37 cellular contexts compared by ENCODE assay signal in genomic region chr14:92712654-92713051, GRCh38.
"Had no signal": no experiment of that assay in that cellular context is flagged by ENCODE, and none has a peak within 500 bp of the region (broad histone marks: within the 10 kb centered on the region; RNA-seq: fewer than 3 reads in every experiment).

No MANE protein-coding gene starts in this region.

- ATAC-seq: activated CD4-positive, CD25-positive, alpha-beta regulatory T cell treated with anti-CD3 and anti-CD28 coated beads, Interleukin-2, amount 50 U/mL, for 24 hours; activated CD8-positive, alpha-beta memory T cell treated with anti-CD3 and anti-CD28 coated beads, Interleukin-2, amount 10 ng/mL, durations not matched to agents 7 days and 5 days; activated CD8-positive, alpha-beta T cell treated with anti-CD3 and anti-CD28 coated beads, Interleukin-2, amount 10 ng/mL, durations not matched to agents 7 days and 5 days; activated naive CD8-positive, alpha-beta T cell treated with anti-CD3 and anti-CD28 coated beads, Interleukin-2, amount 50 U/mL, for 24 hours; activated T-cell treated with anti-CD3 and anti-CD28 coated beads, Interleukin-2, amount 50 U/mL, for 72 hours; effector memory CD8-positive, alpha-beta T cell; foreskin keratinocyte; gastrocnemius medialis; T-helper 17 cell had no signal

- H3K36me3 Mint-ChIP-seq: activated CD8-positive, alpha-beta memory T cell treated with anti-CD3 and anti-CD28 coated beads, Interleukin-2, amount 10 ng/mL, durations not matched to agents 7 days and 5 days; activated naive CD8-positive, alpha-beta T cell treated with anti-CD3 and anti-CD28 coated beads for 36 hours had no signal

- H3K4me1 ChIP-seq: adrenal gland, ascending aorta, breast epithelium, colonic mucosa, esophagus muscularis mucosa, foreskin keratinocyte, gastrocnemius medialis had no signal

- H3K36me3 ChIP-seq: breast epithelium, colonic mucosa had no signal

- H3K4me3 ChIP-seq: adrenal gland, ascending aorta, breast epithelium, cardiac muscle cell, colonic mucosa, esophagus muscularis mucosa, gastrocnemius medialis, heart left ventricle had no signal

- H3K27me3 ChIP-seq: adrenal gland, ascending aorta, breast epithelium, cardiac muscle cell, colonic mucosa, esophagus muscularis mucosa, foreskin keratinocyte, gastrocnemius medialis, heart left ventricle had no signal

- H3K4me3 Mint-ChIP-seq: activated B cell treated with CpG ODN at 0.5 μM for 24 hours; activated CD8-positive, alpha-beta memory T cell treated with anti-CD3 and anti-CD28 coated beads, Interleukin-2, amount 10 ng/mL, durations not matched to agents 7 days and 5 days; activated CD8-positive, alpha-beta T cell treated with anti-CD3 and anti-CD28 coated beads, Interleukin-2, amount 10 ng/mL, durations not matched to agents 7 days and 5 days; activated naive CD4-positive, alpha-beta T cell treated with anti-CD3 and anti-CD28 coated beads for 36 hours; activated naive CD4-positive, alpha-beta T cell treated with anti-CD3 and anti-CD28 coated beads, Interleukin-2, amount 50 U/mL, for 24 hours; activated naive CD8-positive, alpha-beta T cell treated with anti-CD3 and anti-CD28 coated beads for 36 hours; activated naive CD8-positive, alpha-beta T cell treated with anti-CD3 and anti-CD28 coated beads, Interleukin-2, amount 50 U/mL, for 24 hours; activated T-cell treated with anti-CD3 and anti-CD28 coated beads, Interleukin-2, amount 50 U/mL, for 24 hours; activated T-cell treated with anti-CD3 and anti-CD28 coated beads, Interleukin-2, amount 50 U/mL, for 72 hours; brain; dendritic cell treated with granulocyte-macrophage colony-stimulating factor and Interleukin-4, amounts not matched to agents 40 ng/mL and 50 ng/mL, for 4 days; effector memory CD8-positive, alpha-beta T cell; T-helper 17 cell; T-helper 2 cell treated with Interferon-gamma antibody and Interleukin-4, amounts not matched to agents 5 μg/mL and 100 μg/mL, for 36 hours had no signal

- H3K4me1 Mint-ChIP-seq: activated B cell treated with CpG ODN at 0.5 μM for 24 hours; activated naive CD8-positive, alpha-beta T cell treated with anti-CD3 and anti-CD28 coated beads for 36 hours; activated naive CD8-positive, alpha-beta T cell treated with anti-CD3 and anti-CD28 coated beads, Interleukin-2, amount 50 U/mL, for 24 hours; brain had no signal

- H3K27me3 Mint-ChIP-seq: activated B cell treated with CpG ODN at 0.5 μM for 24 hours; activated naive CD4-positive, alpha-beta T cell treated with anti-CD3 and anti-CD28 coated beads, Interleukin-2, amount 50 U/mL, for 24 hours; activated naive CD8-positive, alpha-beta T cell treated with anti-CD3 and anti-CD28 coated beads for 36 hours; activated naive CD8-positive, alpha-beta T cell treated with anti-CD3 and anti-CD28 coated beads, Interleukin-2, amount 50 U/mL, for 24 hours; activated T-cell treated with anti-CD3 and anti-CD28 coated beads, Interleukin-2, amount 50 U/mL, for 24 hours; brain; T-helper 17 cell had no signal

- H3K9me3 Mint-ChIP-seq: activated B cell treated with CpG ODN at 0.5 μM for 24 hours; activated naive CD4-positive, alpha-beta T cell treated with anti-CD3 and anti-CD28 coated beads for 36 hours; activated naive CD4-positive, alpha-beta T cell treated with anti-CD3 and anti-CD28 coated beads, Interleukin-2, amount 50 U/mL, for 24 hours; activated naive CD8-positive, alpha-beta T cell treated with anti-CD3 and anti-CD28 coated beads for 36 hours; activated naive CD8-positive, alpha-beta T cell treated with anti-CD3 and anti-CD28 coated beads, Interleukin-2, amount 50 U/mL, for 24 hours; activated T-cell treated with anti-CD3 and anti-CD28 coated beads, Interleukin-2, amount 50 U/mL, for 24 hours; activated T-cell treated with anti-CD3 and anti-CD28 coated beads, Interleukin-2, amount 50 U/mL, for 72 hours; brain; dendritic cell treated with granulocyte-macrophage colony-stimulating factor and Interleukin-4, amounts not matched to agents 40 ng/mL and 50 ng/mL, for 4 days; effector memory CD8-positive, alpha-beta T cell; T-helper 2 cell treated with Interferon-gamma antibody and Interleukin-4, amounts not matched to agents 5 μg/mL and 100 μg/mL, for 36 hours had no signal

- H3K27ac Mint-ChIP-seq: activated B cell treated with CpG ODN at 0.5 μM for 24 hours; activated CD8-positive, alpha-beta memory T cell treated with anti-CD3 and anti-CD28 coated beads, Interleukin-2, amount 10 ng/mL, durations not matched to agents 7 days and 5 days; activated CD8-positive, alpha-beta T cell treated with anti-CD3 and anti-CD28 coated beads, Interleukin-2, amount 10 ng/mL, durations not matched to agents 7 days and 5 days; activated naive CD4-positive, alpha-beta T cell treated with anti-CD3 and anti-CD28 coated beads for 36 hours; activated naive CD4-positive, alpha-beta T cell treated with anti-CD3 and anti-CD28 coated beads, Interleukin-2, amount 50 U/mL, for 24 hours; activated naive CD8-positive, alpha-beta T cell treated with anti-CD3 and anti-CD28 coated beads for 36 hours; activated naive CD8-positive, alpha-beta T cell treated with anti-CD3 and anti-CD28 coated beads, Interleukin-2, amount 50 U/mL, for 24 hours; activated T-cell treated with anti-CD3 and anti-CD28 coated beads, Interleukin-2, amount 50 U/mL, for 24 hours; activated T-cell treated with anti-CD3 and anti-CD28 coated beads, Interleukin-2, amount 50 U/mL, for 72 hours; dendritic cell treated with granulocyte-macrophage colony-stimulating factor and Interleukin-4, amounts not matched to agents 40 ng/mL and 50 ng/mL, for 4 days; effector memory CD8-positive, alpha-beta T cell; T-helper 2 cell treated with Interferon-gamma antibody and Interleukin-4, amounts not matched to agents 5 μg/mL and 100 μg/mL, for 36 hours had no signal

- DNase-seq: activated B cell treated with CpG ODN at 0.5 μM for 24 hours; activated CD4-positive, alpha-beta T cell treated with anti-CD3 and anti-CD28 coated beads for 48 hours; activated CD4-positive, alpha-beta T cell treated with anti-CD3 and anti-CD28 coated beads, Interleukin-2, amount 50 U/mL, for 1 hour; activated CD4-positive, alpha-beta T cell treated with anti-CD3 and anti-CD28 coated beads, Interleukin-2, amount 50 U/mL, for 48 hours; activated CD8-positive, alpha-beta memory T cell treated with anti-CD3 and anti-CD28 coated beads, Interleukin-2, amount 10 ng/mL, durations not matched to agents 7 days and 5 days; activated CD8-positive, alpha-beta memory T cell treated with anti-CD3 and anti-CD28 coated beads, Interleukin-2, amount 50 U/mL, for 4 hours; activated CD8-positive, alpha-beta T cell treated with anti-CD3 and anti-CD28 coated beads, Interleukin-2, amount 10 ng/mL, durations not matched to agents 7 days and 5 days; activated effector memory CD4-positive, alpha-beta T cell treated with Interleukin-2 at 50 U/mL for 16 hours; activated gamma-delta T cell treated with Interleukin-2 at 50 U/mL for 16 hours; activated naive CD4-positive, alpha-beta T cell treated with anti-CD3 and anti-CD28 coated beads for 36 hours; activated naive CD8-positive, alpha-beta T cell treated with anti-CD3 and anti-CD28 coated beads for 36 hours; activated naive CD8-positive, alpha-beta T cell treated with anti-CD3 and anti-CD28 coated beads, Interleukin-2, amount 50 U/mL, for 24 hours; activated T-cell treated with anti-CD3 and anti-CD28 coated beads, Interleukin-2, amount 50 U/mL, for 24 hours; activated T-cell treated with anti-CD3 and anti-CD28 coated beads, Interleukin-2, amount 50 U/mL, for 72 hours; adrenal gland; central memory CD4-positive, alpha-beta T cell; colonic mucosa; effector CD4-positive, alpha-beta T cell; effector memory CD8-positive, alpha-beta T cell; erythroblast; foreskin keratinocyte; gastrocnemius medialis; glutamatergic neuron; heart left ventricle; T-helper 1 cell; T-helper 17 cell; T1000; WERI-Rb-1 had no signal

- H3K27ac ChIP-seq: adrenal gland, ascending aorta, cardiac muscle cell, colonic mucosa, esophagus muscularis mucosa, foreskin keratinocyte, gastrocnemius medialis, heart left ventricle, WERI-Rb-1 had no signal

- H3K9me3 ChIP-seq: adrenal gland, ascending aorta, breast epithelium, colonic mucosa, esophagus muscularis mucosa, gastrocnemius medialis, heart left ventricle had no signal
